In genomic region chr12:26113194-26113654, GRCh38 we compare ENCODE assay signal across 9 cellular contexts. TPM values are rescaled to one million over a fixed set of nuclear protein-coding genes. Genes with fewer than 3 reads are reported as not detected.
DNase-seq lines count a peak whose midpoint lies in the region; ATAC-seq and FAIRE-seq lines count a peak whose summit lies in the region.
"Had no signal": no experiment of that assay in that cellular context is flagged by ENCODE, and none has a peak within 500 bp of the region (broad histone marks: within the 10 kb centered on the region; RNA-seq: fewer than 3 reads in every experiment).

No MANE protein-coding gene starts in this region.

- WGBS in small intestine, 3 donors: 13 to 30% (median 19%) methylated on average over 6 of the region's 6 CpGs

- intact Hi-C loops in left ventricle myocardium superior (cut with micrococcal nuclease): loop anchor here (10.0 kb wide), 2 partner anchors 172 to 412 kb away; no protein-coding TSS in a partner anchor

- FAIRE-seq in HTR-8/SVneo (lab: Jason Lieb, UNC): peak; percentile 80
- FAIRE-seq in small intestine (lab: Jason Lieb, UNC): no peak
- FAIRE-seq: colon had no signal

- no peak overlapping the region for H3K4me3 ChIP-seq in small intestine (ENCODE audit: low read depth in 1 of 2, low read length in 2 of 2)

- peak; percentile 57 for ATAC-seq in left ventricle myocardium superior
- ATAC-seq in HG02571 (IDR thresholded peaks at IDR 0.05; ENCODE audit: unreplicated experiment): no peak

- DNase-seq in HTR-8/SVneo (ENCODE audit: insufficient read length, low spot score) (no peak), SHP77 treated with DMSO at 0.1 percent for 48 hours (lab: John Stamatoyannopoulos, UW) (peak; percentile 51), left ventricle myocardium superior (no peak), small intestine (peak; percentile 12), SIG-M5 (lab: John Stamatoyannopoulos, UW) (no peak), DMS 273 treated with DMSO at 0.1 percent for 48 hours (lab: John Stamatoyannopoulos, UW) (no peak)
- DNase-seq in NK-92 treated with Interleukin-12 subunit alpha and Interleukin-12 subunit beta, amount 100 ng/mL, for 24 hours (lab: John Stamatoyannopoulos, UW): no peak

- H3K27ac ChIP-seq in small intestine (ENCODE audit: low read depth in 1 of 2, low read length in 1 of 2): peak overlapping the region in 1 of 2 donors; percentile 79

- no peaks in the 10 kb centered on the region for H3K36me3 ChIP-seq in small intestine (ENCODE audit: control insufficient read depth in 2 of 2, insufficient read depth in 2 of 2, low read length in 2 of 2)

- peaks cover 2 to 11% of the 10 kb centered on the region in 2 donors for H3K4me1 ChIP-seq in small intestine (ENCODE audit: control insufficient read depth in 2 of 2, insufficient read depth in 1 of 2, low read depth in 1 of 2, low read length in 1 of 2)

- H3K27me3 ChIP-seq in small intestine (ENCODE audit: control insufficient read depth in 2 of 2, insufficient read depth in 2 of 2, low read length in 2 of 2): no peaks in the 10 kb centered on the region

- H3K9me3 ChIP-seq in small intestine (ENCODE audit: control insufficient read depth, low read depth): no peaks in the 10 kb centered on the region

RNA-seq across cellular contexts. Expression of gene BHLHE41, which starts 11.6 kb away (rescaled TPM):
- 35.9 TPM for total RNA-seq in left ventricle myocardium superior
- polyA plus RNA-seq in small intestine: 1 to 10 TPM in 1 of 3 donors, under 1 TPM in 2; 0.54 to 1.4 (median 0.67) TPM

Comparison
In these comparisons a context has a peak if more than half of its experiments do, and no peak if none do; other contexts are left out.
1. DNase-seq: peak in SHP77 treated with DMSO at 0.1 percent for 48 hours (single experiment) and small intestine (single experiment); none in HTR-8/SVneo (single experiment), left ventricle myocardium superior (single experiment), SIG-M5 (single experiment), NK-92 treated with Interleukin-12 subunit alpha and Interleukin-12 subunit beta, amount 100 ng/mL, for 24 hours (single experiment) and DMS 273 treated with DMSO at 0.1 percent for 48 hours (single experiment).